Comparison of ENCODE assay signal across 23 cellular contexts in genomic region chr17:70161519-70161918, GRCh38. TPM values are rescaled to one million over a fixed set of nuclear protein-coding genes. Genes with fewer than 3 reads are reported as not detected.
DNase-seq lines count a peak whose midpoint lies in the region; ATAC-seq, FAIRE-seq and TF ChIP-seq lines count a peak whose summit lies in the region.
"Had no signal": no experiment of that assay in that cellular context is flagged by ENCODE, and none has a peak within 500 bp of the region (broad histone marks: within the 10 kb centered on the region; RNA-seq: fewer than 3 reads in every experiment).

No MANE protein-coding gene starts in this region.

- H3K4me1 ChIP-seq in K562 (replicated peaks in 1 of 2; ENCODE audit: control insufficient read depth in 2 of 2, insufficient read depth in 2 of 2, low read length in 2 of 2) (no peaks in the 10 kb centered on the region), HAP-1 (no peaks in the 10 kb centered on the region)
- H3K4me1 ChIP-seq: BE2C had no signal

- TF ChIP-seq EP300 in K562 (IDR thresholded peaks at IDR 0.05; ENCODE audit: low read length) = no peak

- H2AFZ ChIP-seq in K562 (ENCODE audit: low read depth, low read length) = no peak overlapping the region

- ATAC-seq in K562 (no peak), esophagus mucosa (no peak)

- H4K20me1 ChIP-seq in K562 (replicated peaks; ENCODE audit: control insufficient read depth, insufficient read depth, low read length) = no peaks in the 10 kb centered on the region
- H4K20me1 ChIP-seq: BLaER1 had no signal

- CTCF ChIA-PET in K562 (lab: Yijun Ruan, JAX; ENCODE audit: low intra/inter-chr PET ratio) = no interaction called here

- no TSS peak for BruUV-seq in K562 (replicated peaks; lab: Mats Ljungman, UMichigan)

- FAIRE-seq in RCC 7860 (lab: Jason Lieb, UNC) (peak; percentile 37), K562 (lab: Jason Lieb, UNC) (no peak)
- FAIRE-seq: A204.1, G401.6, GM12891, GM19239 had no signal

- H3K9me3 ChIP-seq in K562 (replicated peaks; ENCODE audit: control insufficient read depth, insufficient read depth, low read depth, low read length) = no peaks in the 10 kb centered on the region
- H3K9me3 ChIP-seq in HAP-1 = no peaks in the 10 kb centered on the region
- H3K9me3 ChIP-seq: BE2C, BLaER1 had no signal

- no peaks in the 10 kb centered on the region for H3K9me1 ChIP-seq in K562 (ENCODE audit: control insufficient read depth, insufficient read depth, low read length)

- TF ChIP-seq CTCF in K562 (IDR thresholded peaks at IDR 0.05 in 2 of 3, conservative IDR thresholded peaks at IDR 0.05 in 1 of 3; ENCODE audit: insufficient read depth in 2 of 3, low read depth in 1 of 3, low read length in 3 of 3) = no peak

- no peak overlapping the region for H3K27ac ChIP-seq in K562 (ENCODE audit: extremely low read depth, low read depth, low read length)
- H3K27ac ChIP-seq: BLaER1 had no signal

- 0% methylated on average over 1 of the region's 1 CpG for WGBS in K562 (ENCODE audit: insufficient coverage, low coverage, missing lambda C conversion rate)

- H3K4me3 ChIP-seq in K562 (no peak overlapping the region), HAP-1 (no peak overlapping the region)
- H3K4me3 ChIP-seq: BLaER1 had no signal

- no peak overlapping the region for H3K9ac ChIP-seq in K562 (ENCODE audit: insufficient read depth in 1 of 2, low read depth in 2 of 2, low read length in 2 of 2)
- H3K9ac ChIP-seq: BLaER1 had no signal

- intact Hi-C loops in K562 (cut with micrococcal nuclease) = loop anchor here (10.0 kb wide), 2 partner anchors 347 to 557 kb away; no protein-coding TSS in a partner anchor

- DNase-seq in RCC 7860 (ENCODE audit: low spot score) (peak; percentile 25), K562 (ENCODE audit: extremely low read depth in 1 of 4, low spot score in 3 of 4) (no peak), kidney glomerular epithelial cell (lab: John Stamatoyannopoulos, UW) (peak; percentile 16), HAP-1 (ENCODE audit: low spot score in 2 of 2) (no peak)
- DNase-seq: 8988T; ACHN; BE2C; C1 segment of cervical spinal cord; CD4-positive, alpha-beta memory T cell; CD4-positive, CD25-positive, alpha-beta regulatory T cell; CD8-positive, alpha-beta memory T cell; COR-L47; DMS 273 treated with DMSO at 0.1 percent for 48 hours; DMS153; DMS79 treated with DMSO at 0.1 percent for 48 hours; GF-D8 had no signal

- H3K4me2 ChIP-seq in K562 (ENCODE audit: insufficient read depth, low read length) = no peak overlapping the region
- H3K4me2 ChIP-seq: BLaER1 had no signal

- no peak for TF ChIP-seq POLR2A in K562 (conservative IDR thresholded peaks at IDR 0.05)

- TF ChIP-seq RAD21 in K562 (CRISPR knock-in tag; conservative IDR thresholded peaks at IDR 0.05 in 1 of 2, IDR thresholded peaks at IDR 0.05 in 1 of 2) = no peak

- in situ Hi-C loops in K562 (cut with MboI) (no loop called here), HAP-1 (cut with MboI; ENCODE audit: low sequenced_read_pairs) (loop anchor here (25.0 kb wide), 1 partner anchor 599 kb away; no protein-coding TSS in a partner anchor)

- no peaks in the 10 kb centered on the region for H3K79me2 ChIP-seq in K562 (ENCODE audit: control insufficient read depth, insufficient read depth, low read length)

- POLR2A ChIA-PET in K562 (lab: Yijun Ruan, JAX) = no interaction called here

- H3K36me3 ChIP-seq in K562 (ENCODE audit: control insufficient read depth, insufficient read depth, low read length) = no peaks in the 10 kb centered on the region
- no peaks in the 10 kb centered on the region for H3K36me3 ChIP-seq in HAP-1 (replicated peaks)
- H3K36me3 ChIP-seq: BE2C, BLaER1 had no signal

- H3K27me3 ChIP-seq in K562 (ENCODE audit: control insufficient read depth in 2 of 2, insufficient read depth in 2 of 2, low read length in 2 of 2) = no peaks in the 10 kb centered on the region
- H3K27me3 ChIP-seq in HAP-1 (ENCODE audit: low read depth) = no peaks in the 10 kb centered on the region
- H3K27me3 ChIP-seq: BE2C, BLaER1 had no signal

TF ChIP-seq in K562, 482 proteins besides CTCF, POLR2A, EP300 and RAD21:
- TF ChIP-seq PBX2 (CRISPR knock-in tag; IDR thresholded peaks at IDR 0.05; ENCODE audit: low read depth) = no peak
- TF ChIP-seq PBX2 (tag; conservative IDR thresholded peaks at IDR 0.05; ENCODE audit: low read depth) = peak; percentile 60
- TF ChIP-seq MEIS2 (IDR thresholded peaks at IDR 0.05; ENCODE audit: partially characterized antibody) = peak; percentile 70
- TF ChIP-seq TAF9B (IDR thresholded peaks at IDR 0.05; ENCODE audit: partially characterized antibody) = no peak
- 0 out of 4 replicates have a peak, but pooled peaks of 1 of the 2 experiments have one; percentile 11 for TF ChIP-seq FOXA3 (CRISPR knock-in tag; conservative IDR thresholded peaks at IDR 0.05 in 1 of 2, IDR thresholded peaks at IDR 0.05 in 1 of 2)

RNA-seq across cellular contexts. Expression of gene KCNJ2, which starts 7.8 kb away (rescaled TPM):
- 0.12 TPM in 1 of 2 replicates, not detected in the other for total RNA-seq in K562 (2011; cell fraction: chromatin; rRNA removed; ENCODE audit: low replicate concordance)
- not detected in 2 replicates for total RNA-seq in K562 (2011; cell fraction: nucleolus; rRNA removed)
- total RNA-seq in K562 (2011; cell fraction: nucleoplasm; rRNA removed) = not detected in 2 replicates
- total RNA-seq in K562 (2014; rRNA removed) (not detected in 2 replicates), K562 (2014; rRNA removed; fragmentation: Illumina TruSeq; extraction: Trizol) (not detected in 2 replicates), K562 (2015; rRNA removed; fragmentation: Illumina TruSeq; extraction: Trizol) (not detected in 2 replicates), K562 (2021) (not detected in 2 replicates), esophagus mucosa (7.5 TPM)
- polyA plus RNA-seq in K562 (2011; rRNA removed) (not detected in 2 replicates), K562 (2014; fragmentation: Illumina TruSeq; extraction: Trizol) (not detected in 2 replicates), K562 (2014; fragmentation: Nextera tagmentation; extraction: Ambion mirVana) (not detected), K562 (2014; rRNA removed) (not detected in 2 replicates)
- polyA plus RNA-seq in K562 (2011; cell fraction: cytosol; rRNA removed) = not detected in 2 replicates
- polyA plus RNA-seq in K562 (2011; cell fraction: nucleus; rRNA removed) = not detected in 2 replicates
- polyA plus RNA-seq in K562 (2012) = not detected in 2 replicates
- polyA minus RNA-seq in K562 (2011; rRNA and poly(A)+ RNA removed) = 0.04 TPM in 1 of 2 replicates, not detected in the other
- polyA minus RNA-seq in K562 (2011; cell fraction: cytosol; rRNA and poly(A)+ RNA removed) = not detected in 2 replicates
- polyA minus RNA-seq in K562 (2011; cell fraction: nucleus; rRNA and poly(A)+ RNA removed) = not detected in 2 replicates
- total RNA-seq: A673; CD4-positive, alpha-beta memory T cell; CD8-positive, alpha-beta memory T cell had no signal
- polyA plus RNA-seq: CD4-positive, alpha-beta memory T cell; CD4-positive, CD25-positive, alpha-beta regulatory T cell; CD8-positive, alpha-beta memory T cell had no signal

Comparison
In these comparisons a context has a peak if more than half of its experiments do, and no peak if none do; other contexts are left out.
1. DNase-seq: peak in RCC 7860 (single experiment) and kidney glomerular epithelial cell (single experiment); none in K562 (0 of 4) and HAP-1 (0 of 2).